In the genomic region with DNA sequence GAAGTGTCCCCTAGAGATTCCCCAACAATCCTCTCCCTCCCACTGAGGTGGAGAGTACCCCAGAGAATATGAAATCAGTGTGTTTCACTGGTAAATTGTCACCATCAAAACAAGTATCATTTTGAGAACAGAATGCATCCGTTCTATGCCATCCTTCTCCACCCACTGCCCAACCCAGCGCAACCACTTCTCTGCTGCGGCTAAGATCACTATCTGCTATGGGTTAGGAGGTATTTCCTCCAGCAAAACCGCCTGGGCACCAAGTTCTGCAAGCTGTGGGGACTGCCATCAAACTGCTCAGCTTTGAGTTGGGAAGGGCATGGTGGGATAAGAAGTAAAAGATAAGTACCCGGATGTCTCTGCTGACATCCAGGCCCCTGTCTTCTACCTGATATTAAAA, we compare ENCODE assay signal across 12 cellular contexts. TPM values are rescaled to one million over a fixed set of nuclear protein-coding genes. Genes with fewer than 3 reads are reported as not detected.
DNase-seq lines count a peak whose midpoint lies in the region; ATAC-seq and TF ChIP-seq lines count a peak whose summit lies in the region.
"Had no signal": no experiment of that assay in that cellular context is flagged by ENCODE, and none has a peak within 500 bp of the region (broad histone marks: within the 10 kb centered on the region; RNA-seq: fewer than 3 reads in every experiment).

No MANE protein-coding gene starts in this region.

- peak; percentile 82 for DNase-seq in GF-D8 (lab: John Stamatoyannopoulos, UW)
- DNase-seq in T-helper 2 cell treated with Interferon-gamma antibody and Interleukin-4, amounts not matched to agents 5 μg/mL and 100 μg/mL, for 36 hours (ENCODE audit: low spot score), result peak; percentile 49
- DNase-seq in activated T-cell treated with anti-CD3 and anti-CD28 coated beads, Interleukin-2, amount 50 U/mL, for 48 hours, result peak; percentile 72
- peak; percentile 43 to 59 for DNase-seq in stimulated activated CD4-positive, alpha-beta T cell treated with anti-CD3 and anti-CD28 coated beads, Interleukin-2, amount 100 ng/mL, for 24 hours
- no peak for DNase-seq in retina
- DNase-seq in Calu3, result no peak
- no peak for DNase-seq in NCI-H146 treated with DMSO at 0.1 percent for 48 hours (lab: John Stamatoyannopoulos, UW; ENCODE audit: unreplicated experiment)
- DNase-seq: brain microvascular endothelial cell, C1 segment of cervical spinal cord, NCI-H524 treated with DMSO at 0.1 percent for 48 hours had no signal

- H3K4me3 ChIP-seq in gastroesophageal sphincter, result no peak overlapping the region
- H3K4me3 ChIP-seq: smooth muscle cell had no signal

- CTCF ChIA-PET in Calu3 (lab: Charles Lee), result interaction anchor here (0.6 kb wide), 1 partner anchor 372 kb away, joined by 3 read pairs; no protein-coding TSS in a partner anchor

- intact Hi-C loops in Calu3 (cut with micrococcal nuclease; ENCODE audit: unreplicated experiment), result loop anchor here (10.0 kb wide), 1 partner anchor 58 kb away; a partner anchor contains a TSS

- H3K9me3 ChIP-seq in gastroesophageal sphincter, result no peaks in the 10 kb centered on the region

- H3K4me1 Mint-ChIP-seq in T-helper 2 cell treated with Interferon-gamma antibody and Interleukin-4, amounts not matched to agents 5 μg/mL and 100 μg/mL, for 36 hours (ENCODE audit: low read depth), result peaks cover 14% of the 10 kb centered on the region
- H3K4me1 Mint-ChIP-seq in Calu3 (ENCODE audit: low read depth, unreplicated experiment), result no peaks in the 10 kb centered on the region

- no peak for ATAC-seq in gastroesophageal sphincter

- peaks cover 0 to 100% of the 10 kb centered on the region in 2 donors for H3K36me3 ChIP-seq in gastroesophageal sphincter

- no peak overlapping the region for H3K4me3 Mint-ChIP-seq in T-helper 2 cell treated with Interferon-gamma antibody and Interleukin-4, amounts not matched to agents 5 μg/mL and 100 μg/mL, for 36 hours
- no peak overlapping the region for H3K4me3 Mint-ChIP-seq in Calu3 (ENCODE audit: low read depth, unreplicated experiment)

- TF ChIP-seq EP300 in gastroesophageal sphincter (IDR thresholded peaks at IDR 0.05), result no peak

- no peaks in the 10 kb centered on the region for H3K27me3 ChIP-seq in gastroesophageal sphincter
- H3K27me3 ChIP-seq: brain microvascular endothelial cell had no signal

- no peak overlapping the region for H3K27ac Mint-ChIP-seq in T-helper 2 cell treated with Interferon-gamma antibody and Interleukin-4, amounts not matched to agents 5 μg/mL and 100 μg/mL, for 36 hours
- H3K27ac Mint-ChIP-seq in Calu3 (ENCODE audit: unreplicated experiment), result no peak overlapping the region

- H3K27me3 Mint-ChIP-seq in T-helper 2 cell treated with Interferon-gamma antibody and Interleukin-4, amounts not matched to agents 5 μg/mL and 100 μg/mL, for 36 hours (ENCODE audit: low read depth), result no peaks in the 10 kb centered on the region
- no peaks in the 10 kb centered on the region for H3K27me3 Mint-ChIP-seq in Calu3 (ENCODE audit: unreplicated experiment)

- no peak overlapping the region for H3K27ac ChIP-seq in gastroesophageal sphincter
- H3K27ac ChIP-seq: brain microvascular endothelial cell had no signal

- no peak for TF ChIP-seq POLR2A in gastroesophageal sphincter (IDR thresholded peaks at IDR 0.05)

- TF ChIP-seq CTCF in gastroesophageal sphincter (IDR thresholded peaks at IDR 0.05) (no peak), Calu3 (IDR thresholded peaks at IDR 0.05; ENCODE audit: unreplicated experiment) (no peak)

- no peaks in the 10 kb centered on the region for H3K9me3 Mint-ChIP-seq in T-helper 2 cell treated with Interferon-gamma antibody and Interleukin-4, amounts not matched to agents 5 μg/mL and 100 μg/mL, for 36 hours
- no peaks in the 10 kb centered on the region for H3K9me3 Mint-ChIP-seq in Calu3 (ENCODE audit: low read depth, unreplicated experiment)

- no peaks in the 10 kb centered on the region for H3K4me1 ChIP-seq in gastroesophageal sphincter

- H3K36me3 Mint-ChIP-seq in T-helper 2 cell treated with Interferon-gamma antibody and Interleukin-4, amounts not matched to agents 5 μg/mL and 100 μg/mL, for 36 hours (ENCODE audit: low read depth), result peaks cover 65% of the 10 kb centered on the region
- H3K36me3 Mint-ChIP-seq in Calu3 (ENCODE audit: insufficient read depth, unreplicated experiment), result peaks cover 31% of the 10 kb centered on the region

- BruUV-seq in Calu3 (replicated peaks; lab: Mats Ljungman, UMichigan), result no TSS peak

- WGBS in gastroesophageal sphincter (ENCODE audit: low coverage in 1 of 2), 2 donors, result 78 to 88% methylated on average over 3 to 5 of the region's 5 CpGs

RNA-seq across cellular contexts. Expression of a gene that starts 24.4 kb away (rescaled TPM):
- 10 to 100 TPM in 1 of 4 donors, 1 to 10 TPM in 3; 1.7 to 14.5 (median 9.1) TPM for total RNA-seq in gastroesophageal sphincter
- total RNA-seq in Calu3 (2022), result 1.2 and 1.3 TPM in 2 replicates

RNA-seq across cellular contexts. Expression of a gene that starts 25.1 kb away (rescaled TPM):
- total RNA-seq in gastroesophageal sphincter (1 to 10 TPM; 1.0 to 4.6 (median 1.5) TPM), Calu3 (2022) (0.33 and 0.42 TPM in 2 replicates)

RNA-seq across cellular contexts. Expression of a gene that starts 29.9 kb away (rescaled TPM):
- total RNA-seq in gastroesophageal sphincter (10 to 100 TPM; 13.7 to 40.8 (median 23.4) TPM), Calu3 (2022) (35.2 and 45.0 TPM in 2 replicates)

RNA-seq across cellular contexts. Expression of a gene that starts 38.1 kb away (rescaled TPM):
- total RNA-seq in gastroesophageal sphincter (10 to 100 TPM; 57.2 to 90.4 (median 59.7) TPM), Calu3 (2022) (43.3 and 45.5 TPM in 2 replicates)

RNA-seq across cellular contexts. Expression of a gene that starts 47.6 kb away (rescaled TPM):
- 10 to 100 TPM; 19.7 to 57.3 (median 33.7) TPM for total RNA-seq in gastroesophageal sphincter
- 23.6 and 26.1 TPM in 2 replicates for total RNA-seq in Calu3 (2022)

Comparison
In these comparisons a context has a peak if more than half of its experiments do, and no peak if none do; other contexts are left out.
1. DNase-seq: peak in GF-D8 (single experiment), T-helper 2 cell treated with Interferon-gamma antibody and Interleukin-4, amounts not matched to agents 5 μg/mL and 100 μg/mL, for 36 hours (single experiment), activated T-cell treated with anti-CD3 and anti-CD28 coated beads, Interleukin-2, amount 50 U/mL, for 48 hours (2 of 2) and stimulated activated CD4-positive, alpha-beta T cell treated with anti-CD3 and anti-CD28 coated beads, Interleukin-2, amount 100 ng/mL, for 24 hours (2 of 2); none in retina (single experiment), Calu3 (single experiment) and NCI-H146 treated with DMSO at 0.1 percent for 48 hours (single experiment).